10 cellular contexts compared by ENCODE assay signal in genomic region chr11:61295596-61295926, GRCh38. TPM values are rescaled to one million over a fixed set of nuclear protein-coding genes. Genes with fewer than 3 reads are reported as not detected.
DNase-seq lines count a peak whose midpoint lies in the region; ATAC-seq and TF ChIP-seq lines count a peak whose summit lies in the region.
"Had no signal": no experiment of that assay in that cellular context is flagged by ENCODE, and none has a peak within 500 bp of the region (broad histone marks: within the 10 kb centered on the region; RNA-seq: fewer than 3 reads in every experiment).

No MANE protein-coding gene starts in this region.

- no peaks in the 10 kb centered on the region for H3K27me3 ChIP-seq in testis

- H3K36me3 Mint-ChIP-seq in activated CD4-positive, alpha-beta T cell treated with anti-CD3 and anti-CD28 coated beads for 36 hours (ENCODE audit: low read depth) = peaks cover 32% of the 10 kb centered on the region
- H3K36me3 Mint-ChIP-seq in activated T-helper 17 cell treated with anti-CD3 and anti-CD28 coated beads, Interleukin-2, amount 50 U/mL, for 72 hours (ENCODE audit: low read depth) = no peaks in the 10 kb centered on the region

- POLR2A ChIA-PET in activated CD4-positive, alpha-beta T cell treated with anti-CD3 and anti-CD28 coated beads for 36 hours (lab: Charles Lee) = interaction anchor here (1.8 kb wide), 1 partner anchor 9 kb away, joined by 3 read pairs; no protein-coding TSS in a partner anchor

- 66 to 71% methylated on average over 5 to 7 of the region's 12 CpGs for WGBS in testis, 2 donors

- H3K4me3 Mint-ChIP-seq in activated CD4-positive, alpha-beta T cell treated with anti-CD3 and anti-CD28 coated beads for 36 hours = peak overlapping the region; percentile 80
- H3K4me3 Mint-ChIP-seq in activated T-helper 17 cell treated with anti-CD3 and anti-CD28 coated beads, Interleukin-2, amount 50 U/mL, for 72 hours = peak overlapping the region; percentile 24

- peak overlapping the region; percentile 60 to 66 for H3K4me3 ChIP-seq in testis

- H3K27ac ChIP-seq in testis = peak overlapping the region; percentile 78 to 92

- no peak overlapping the region for H3K27ac Mint-ChIP-seq in activated CD4-positive, alpha-beta T cell treated with anti-CD3 and anti-CD28 coated beads for 36 hours
- H3K27ac Mint-ChIP-seq in activated T-helper 17 cell treated with anti-CD3 and anti-CD28 coated beads, Interleukin-2, amount 50 U/mL, for 72 hours = no peak overlapping the region

- H3K36me3 ChIP-seq in testis (ENCODE audit: low read depth, missing control alignments) = no peaks in the 10 kb centered on the region

- no peak for ATAC-seq in activated CD4-positive, alpha-beta T cell treated with anti-CD3 and anti-CD28 coated beads for 36 hours
- ATAC-seq in activated T-helper 17 cell treated with anti-CD3 and anti-CD28 coated beads, Interleukin-2, amount 50 U/mL, for 72 hours (replicated peaks) = no peak
- ATAC-seq in left colon = peak; percentile 10
- ATAC-seq in esophagus mucosa = no peak

- H3K9me3 ChIP-seq in testis = no peaks in the 10 kb centered on the region

- H3K4me1 ChIP-seq in testis = peaks cover 35% of the 10 kb centered on the region

- H3K9me3 Mint-ChIP-seq in activated CD4-positive, alpha-beta T cell treated with anti-CD3 and anti-CD28 coated beads for 36 hours (ENCODE audit: low read depth) = no peaks in the 10 kb centered on the region
- H3K9me3 Mint-ChIP-seq in activated T-helper 17 cell treated with anti-CD3 and anti-CD28 coated beads, Interleukin-2, amount 50 U/mL, for 72 hours = no peaks in the 10 kb centered on the region

- H3K27me3 Mint-ChIP-seq in activated CD4-positive, alpha-beta T cell treated with anti-CD3 and anti-CD28 coated beads for 36 hours = peaks cover 14% of the 10 kb centered on the region
- H3K27me3 Mint-ChIP-seq in activated T-helper 17 cell treated with anti-CD3 and anti-CD28 coated beads, Interleukin-2, amount 50 U/mL, for 72 hours = peaks cover 12% of the 10 kb centered on the region

- CTCF ChIA-PET in activated CD4-positive, alpha-beta T cell treated with anti-CD3 and anti-CD28 coated beads for 36 hours (lab: Charles Lee) = interaction anchor here (1.1 to 2.8 kb wide), 4 partner anchors 41 to 132 kb away, joined by 4 to 9 read pairs (median 4); partner anchors contain the start of gene TMEM216

- intact Hi-C loops in activated CD4-positive, alpha-beta T cell treated with anti-CD3 and anti-CD28 coated beads for 36 hours (cut with DNase I, micrococcal nuclease) = loop anchor here in 1 of 2 experiments (10.0 kb wide), 1 partner anchor 461 kb away; no protein-coding TSS in a partner anchor
- intact Hi-C loops in left colon (cut with DNase I, micrococcal nuclease) = no loop called here
- intact Hi-C loops in testis (cut with DNase I; ENCODE audit: low total_unique reads) = no loop called here

- TF ChIP-seq CTCF in testis (IDR thresholded peaks at IDR 0.05) = no peak

- TF ChIP-seq POLR2A in testis (IDR thresholded peaks at IDR 0.05) = no peak

- DNase-seq in activated CD4-positive, alpha-beta T cell treated with anti-CD3 and anti-CD28 coated beads for 36 hours = no peak
- DNase-seq in activated CD4-positive, alpha-beta T cell treated with anti-CD3 and anti-CD28 coated beads for 4 hours = no peak
- DNase-seq in left colon (peak in 1 of 2 donors; percentile 19), testis (no peak), T1000 (lab: John Stamatoyannopoulos, UW) (no peak), SIG-M5 treated with dmso at 0.1 percent for 504 hours (lab: John Stamatoyannopoulos, UW; ENCODE audit: unreplicated experiment) (no peak)
- DNase-seq: ACHN had no signal

- peaks cover 33% of the 10 kb centered on the region for H3K4me1 Mint-ChIP-seq in activated CD4-positive, alpha-beta T cell treated with anti-CD3 and anti-CD28 coated beads for 36 hours
- peaks cover 17% of the 10 kb centered on the region for H3K4me1 Mint-ChIP-seq in activated T-helper 17 cell treated with anti-CD3 and anti-CD28 coated beads, Interleukin-2, amount 50 U/mL, for 72 hours

RNA-seq across cellular contexts. Expression of gene VWCE, which starts 0.4 kb away (rescaled TPM):
- 1 to 10 TPM; 5.2 to 6.8 TPM for total RNA-seq in activated CD4-positive, alpha-beta T cell treated with anti-CD3 and anti-CD28 coated beads for 36 hours
- total RNA-seq in activated T-helper 17 cell treated with anti-CD3 and anti-CD28 coated beads, Interleukin-2, amount 50 U/mL, for 72 hours = 10 to 100 TPM in 1 of 2 donors, 1 to 10 TPM in 1; 8.6 to 11.1 TPM
- under 1 TPM; 0.36 to 0.76 TPM for total RNA-seq in left colon
- 10 to 100 TPM; 11.1 TPM for total RNA-seq in testis
- 6.6 TPM for polyA plus RNA-seq in testis (ENCODE audit: insufficient read depth, low read depth, low replicate concordance)
- 0.52 TPM for total RNA-seq in esophagus mucosa

RNA-seq across cellular contexts. Expression of gene DDB1, which starts 37.3 kb away (rescaled TPM):
- total RNA-seq in activated CD4-positive, alpha-beta T cell treated with anti-CD3 and anti-CD28 coated beads for 36 hours = 100 to 1,000 TPM; 258 to 268 TPM
- total RNA-seq in activated T-helper 17 cell treated with anti-CD3 and anti-CD28 coated beads, Interleukin-2, amount 50 U/mL, for 72 hours = 100 to 1,000 TPM; 211 to 344 TPM
- 100 to 1,000 TPM; 138 to 149 TPM for total RNA-seq in left colon
- 100 to 1,000 TPM; 266 to 333 TPM for total RNA-seq in testis
- polyA plus RNA-seq in testis (ENCODE audit: insufficient read depth, low read depth, low replicate concordance) = 257 TPM
- 130 TPM for total RNA-seq in esophagus mucosa

RNA-seq across cellular contexts. Expression of gene TKFC, which starts 37.5 kb away (rescaled TPM):
- 100 to 1,000 TPM; 100 to 107 TPM for total RNA-seq in activated CD4-positive, alpha-beta T cell treated with anti-CD3 and anti-CD28 coated beads for 36 hours
- 10 to 100 TPM; 32.6 to 32.9 TPM for total RNA-seq in activated T-helper 17 cell treated with anti-CD3 and anti-CD28 coated beads, Interleukin-2, amount 50 U/mL, for 72 hours
- total RNA-seq in left colon (10 to 100 TPM; 58.5 to 61.5 TPM), testis (100 to 1,000 TPM in 1 of 2 donors, 10 to 100 TPM in 1; 90.1 to 121 TPM), esophagus mucosa (46.0 TPM)
- polyA plus RNA-seq in testis (ENCODE audit: insufficient read depth, low read depth, low replicate concordance) = 159 TPM

RNA-seq across cellular contexts. Expression of gene PGA5, which starts 54.6 kb away (rescaled TPM):
- total RNA-seq in activated CD4-positive, alpha-beta T cell treated with anti-CD3 and anti-CD28 coated beads for 36 hours = not detected
- not detected for total RNA-seq in activated T-helper 17 cell treated with anti-CD3 and anti-CD28 coated beads, Interleukin-2, amount 50 U/mL, for 72 hours
- total RNA-seq in left colon = under 1 TPM in 1 of 2 donors, not detected in 1; 0.22 TPM
- under 1 TPM; 0.39 to 0.43 TPM for total RNA-seq in testis
- 1.5 TPM for polyA plus RNA-seq in testis (ENCODE audit: insufficient read depth, low read depth, low replicate concordance)
- total RNA-seq in esophagus mucosa = not detected
- total RNA-seq: T-helper 2 cell treated with Interferon-gamma antibody and Interleukin-4, amounts not matched to agents 100 ng/mL and 5 ng/mL, for 36 hours had no signal
